In genomic region chr9:131409458-131409992, GRCh38 we compare ENCODE assay signal across 9 cellular contexts. TPM values are rescaled to one million over a fixed set of nuclear protein-coding genes. Genes with fewer than 3 reads are reported as not detected.
DNase-seq lines count a peak whose midpoint lies in the region; ATAC-seq and TF ChIP-seq lines count a peak whose summit lies in the region.
"Had no signal": no experiment of that assay in that cellular context is flagged by ENCODE, and none has a peak within 500 bp of the region (broad histone marks: within the 10 kb centered on the region; RNA-seq: fewer than 3 reads in every experiment).

No MANE protein-coding gene starts in this region.

- no peaks in the 10 kb centered on the region for H3K27me3 ChIP-seq in Caco-2 (replicated peaks; ENCODE audit: control insufficient read depth, insufficient read depth, low read length)

- H3K36me3 Mint-ChIP-seq in Caco-2 (ENCODE audit: insufficient read depth, unreplicated experiment) (peaks cover 73% of the 10 kb centered on the region), osteocyte (ENCODE audit: unreplicated experiment) (no peaks in the 10 kb centered on the region)
- H3K36me3 Mint-ChIP-seq in effector memory CD8-positive, alpha-beta T cell (ENCODE audit: insufficient read depth) = peaks cover 51% of the 10 kb centered on the region

- H3K9me3 Mint-ChIP-seq in Caco-2 (ENCODE audit: unreplicated experiment) (no peaks in the 10 kb centered on the region), osteocyte (ENCODE audit: unreplicated experiment) (no peaks in the 10 kb centered on the region)
- H3K9me3 Mint-ChIP-seq in effector memory CD8-positive, alpha-beta T cell = no peaks in the 10 kb centered on the region

- CTCF ChIA-PET in Caco-2 (lab: Charles Lee) = no interaction called here

- no peak for TF ChIP-seq CTCF in Caco-2 (IDR thresholded peaks at IDR 0.05; ENCODE audit: insufficient read depth in 1 of 2, low read depth in 1 of 2, low read length in 1 of 2, severe bottlenecking in 1 of 2, unreplicated experiment in 1 of 2)
- TF ChIP-seq CTCF in osteocyte (IDR thresholded peaks at IDR 0.05) = no peak

- H3K4me3 ChIP-seq in Caco-2 (ENCODE audit: low read depth, low read length) = no peak overlapping the region

- no peaks in the 10 kb centered on the region; the same call in 1 of the 2 replicates for H3K36me3 ChIP-seq in Caco-2 (ENCODE audit: control insufficient read depth, insufficient read depth, low read length)

- H3K27ac Mint-ChIP-seq in Caco-2 (ENCODE audit: unreplicated experiment) (peak overlapping the region; percentile 54), osteocyte (ENCODE audit: unreplicated experiment) (peak overlapping the region; percentile 42)
- peak overlapping the region; percentile 97 for H3K27ac Mint-ChIP-seq in effector memory CD8-positive, alpha-beta T cell

- no peak for ATAC-seq in effector memory CD8-positive, alpha-beta T cell (replicated peaks)
- no peak for ATAC-seq in HG03354 (IDR thresholded peaks at IDR 0.05; ENCODE audit: poor library complexity, severe bottlenecking, unreplicated experiment)

- intact Hi-C loops in Caco-2 (cut with micrococcal nuclease; ENCODE audit: unreplicated experiment) = loop anchor here (10.0 kb wide), 1 partner anchor 55 kb away; no protein-coding TSS in a partner anchor

- H3K27me3 Mint-ChIP-seq in Caco-2 (ENCODE audit: insufficient read depth, unreplicated experiment) (no peaks in the 10 kb centered on the region), osteocyte (ENCODE audit: unreplicated experiment) (no peaks in the 10 kb centered on the region)
- H3K27me3 Mint-ChIP-seq in effector memory CD8-positive, alpha-beta T cell = no peaks in the 10 kb centered on the region

- H3K4me1 Mint-ChIP-seq in Caco-2 (ENCODE audit: low read depth, unreplicated experiment) (peaks cover 59% of the 10 kb centered on the region), osteocyte (ENCODE audit: unreplicated experiment) (peaks cover 77% of the 10 kb centered on the region)
- H3K4me1 Mint-ChIP-seq in effector memory CD8-positive, alpha-beta T cell (ENCODE audit: low read depth in 2 of 2) = peaks cover 74 to 91% of the 10 kb centered on the region in 2 donors

- H3K9me3 ChIP-seq in Caco-2 = no peaks in the 10 kb centered on the region

- no TSS peak for BruUV-seq in Caco-2 (replicated peaks; lab: Mats Ljungman, UMichigan)

- peaks cover 37% of the 10 kb centered on the region for H3K4me1 ChIP-seq in Caco-2

- POLR2A ChIA-PET in Caco-2 (lab: Charles Lee) = no interaction called here

- H3K4me3 Mint-ChIP-seq in Caco-2 (ENCODE audit: unreplicated experiment) = no peak overlapping the region
- H3K4me3 Mint-ChIP-seq in effector memory CD8-positive, alpha-beta T cell = peak overlapping the region; percentile 78 to 89
- H3K4me3 Mint-ChIP-seq in osteocyte (ENCODE audit: unreplicated experiment) = no peak overlapping the region

- no peak for DNase-seq in Caco-2
- DNase-seq in NCI-H2171 treated with DMSO at 0.1 percent for 48 hours (lab: John Stamatoyannopoulos, UW) = peak; percentile 85
- DNase-seq in effector memory CD8-positive, alpha-beta T cell = no peak
- no peak for DNase-seq in osteocyte (ENCODE audit: extremely low spot score, unreplicated experiment)
- DNase-seq in NCI-H2196 (lab: John Stamatoyannopoulos, UW; ENCODE audit: unreplicated experiment) = no peak
- DNase-seq in NCI-H1048 (lab: John Stamatoyannopoulos, UW) = no peak
- DNase-seq in SKM-1 treated with dmso at 0.1 percent for 144 hours (lab: John Stamatoyannopoulos, UW; ENCODE audit: unreplicated experiment) = no peak
- DNase-seq: NCI-H510A treated with DMSO at 0.1 percent for 48 hours had no signal

RNA-seq across cellular contexts. Expression of gene PRRC2B, which starts 15.6 kb away (rescaled TPM):
- total RNA-seq in Caco-2 (2022) = 219 and 235 TPM in 2 replicates
- 285 and 290 TPM in 2 replicates for total RNA-seq in osteocyte

Comparison
In these comparisons a context has a peak if more than half of its experiments do, and no peak if none do; other contexts are left out.
1. H3K27ac Mint-ChIP-seq: peak in every context shown above with its lines; median percentile 97 in effector memory CD8-positive, alpha-beta T cell; 54 in Caco-2; 42 in osteocyte.
2. H3K4me3 Mint-ChIP-seq: peak in effector memory CD8-positive, alpha-beta T cell (2 of 2); none in Caco-2 (single experiment) and osteocyte (single experiment).